In genomic region chr2:163462993-163463392, GRCh38 we compare ENCODE assay signal across 31 cellular contexts.
"Had no signal": no experiment of that assay in that cellular context is flagged by ENCODE, and none has a peak within 500 bp of the region (broad histone marks: within the 10 kb centered on the region; RNA-seq: fewer than 3 reads in every experiment).

No MANE protein-coding gene starts in this region.

- DNase-seq: activated CD4-positive, alpha-beta T cell treated with anti-CD3 and anti-CD28 coated beads for 36 hours; activated CD4-positive, alpha-beta T cell treated with anti-CD3 and anti-CD28 coated beads, Interleukin-2, amount 10 ng/mL, durations not matched to agents 7 days and 5 days; activated CD4-positive, alpha-beta T cell treated with anti-CD3 and anti-CD28 coated beads, Interleukin-2, amount 50 U/mL, for 48 hours; activated CD8-positive, alpha-beta memory T cell treated with anti-CD3 and anti-CD28 coated beads for 24 hours; activated CD8-positive, alpha-beta memory T cell treated with anti-CD3 and anti-CD28 coated beads, Interleukin-2, amount 10 ng/mL, durations not matched to agents 7 days and 5 days; activated CD8-positive, alpha-beta memory T cell treated with anti-CD3 and anti-CD28 coated beads, Interleukin-2, amount 50 U/mL, for 48 hours; activated effector memory CD4-positive, alpha-beta T cell treated with Interleukin-2 at 50 U/mL for 16 hours; activated naive CD4-positive, alpha-beta T cell treated with anti-CD3 and anti-CD28 coated beads, Interleukin-2, amount 10 ng/mL, durations not matched to agents 7 days and 5 days; activated naive CD8-positive, alpha-beta T cell treated with anti-CD3 and anti-CD28 coated beads, Interleukin-2, amount 50 U/mL, for 24 hours; activated T-cell treated with anti-CD3 and anti-CD28 coated beads, Interleukin-2, amount 50 U/mL, for 48 hours; anterior cingulate cortex; caudate nucleus; cerebellar nuclear complex; Karpas-422; KBM-7; NCI-H187 treated with DMSO at 0.1 percent for 48 hours; NCI-H2171; NCI-H2227 treated with DMSO at 0.1 percent for 48 hours; NCI-H446; NCI-H510A treated with DMSO at 0.1 percent for 48 hours; NCI-H526 treated with DMSO at 0.1 percent for 48 hours; PC-9; SIG-M5; SW 1271; T-helper 1 cell; T-helper 2 cell; T1000 had no signal

- FAIRE-seq: bronchial epithelial cell, RCC 7860, TTC549 had no signal

- H3K4me2 ChIP-seq: PC-9 had no signal

- H3K27ac ChIP-seq: PC-9, RWPE1 had no signal

- H3K4me3 ChIP-seq: PC-9 had no signal

- H2AFZ ChIP-seq: PC-9 had no signal
